Comparison of ENCODE assay signal across 17 cellular contexts in genomic region chr4:6681191-6681590, GRCh38. TPM values are rescaled to one million over a fixed set of nuclear protein-coding genes. Genes with fewer than 3 reads are reported as not detected.
DNase-seq lines count a peak whose midpoint lies in the region; ATAC-seq, FAIRE-seq and TF ChIP-seq lines count a peak whose summit lies in the region.
"Had no signal": no experiment of that assay in that cellular context is flagged by ENCODE, and none has a peak within 500 bp of the region (broad histone marks: within the 10 kb centered on the region; RNA-seq: fewer than 3 reads in every experiment).

No MANE protein-coding gene starts in this region.

- BruUV-seq in mammary epithelial cell (replicated peaks; lab: Mats Ljungman, UMichigan) (no TSS peak), endothelial cell of umbilical vein (replicated peaks; lab: Mats Ljungman, UMichigan) (no TSS peak)

- H4K20me1 ChIP-seq in mammary epithelial cell (ENCODE audit: insufficient read depth, low read length), result no peaks in the 10 kb centered on the region
- no peaks in the 10 kb centered on the region for H4K20me1 ChIP-seq in endothelial cell of umbilical vein (replicated peaks; ENCODE audit: control insufficient read depth, extremely low read depth, insufficient read depth, low read length)

- intact Hi-C loops in mammary epithelial cell (cut with micrococcal nuclease) (no loop called here), breast epithelium (cut with DNase I; ENCODE audit: low total_unique reads) (no loop called here), endothelial cell of umbilical vein (cut with micrococcal nuclease) (no loop called here), upper lobe of right lung (cut with DNase I) (no loop called here)

- dilution Hi-C loops in mammary epithelial cell (cut with HindIII; ENCODE audit: low sequenced_read_pairs), result no loop called here
- dilution Hi-C loops in endothelial cell of umbilical vein (cut with MboI; ENCODE audit: extremely low pct_ligation_motif_present, low sequenced_read_pairs), result no loop called here

- no peak overlapping the region for H3K4me2 ChIP-seq in mammary epithelial cell (ENCODE audit: insufficient read depth, low read depth, low read length)
- no peak overlapping the region for H3K4me2 ChIP-seq in endothelial cell of umbilical vein (ENCODE audit: insufficient read depth, low read length)

- FAIRE-seq in endothelial cell of umbilical vein (lab: Jason Lieb, UNC) (no peak), HTR-8/SVneo (lab: Jason Lieb, UNC) (no peak)
- FAIRE-seq: GM12892 had no signal

- WGBS in mammary epithelial cell (ENCODE audit: low coverage, missing lambda C conversion rate), result 87% methylated on average over 7 of the region's 9 CpGs

- in situ Hi-C loops in mammary epithelial cell (cut with MboI; ENCODE audit: low sequenced_read_pairs in 2 of 2), result no loop called here

- CTCF ChIA-PET in mammary epithelial cell (lab: Charles Lee; ENCODE audit: low non-redundant PET), result interaction anchor here (1.2 kb wide), 1 partner anchor 9 kb away, joined by 3 read pairs; no protein-coding TSS in a partner anchor
- CTCF ChIA-PET in endothelial cell of umbilical vein (lab: Charles Lee), result interaction anchor here (1.0 to 1.2 kb wide), 3 partner anchors 22 to 430 kb away, joined by 3 read pairs; partner anchors contain the start of gene MRFAP1

- H3K36me3 ChIP-seq in mammary epithelial cell (ENCODE audit: insufficient read depth, low read length) (no peaks in the 10 kb centered on the region), breast epithelium (no peaks in the 10 kb centered on the region), endothelial cell of umbilical vein (ENCODE audit: control insufficient read depth in 2 of 2, extremely low read depth in 1 of 2, insufficient read depth in 2 of 2, low read length in 2 of 2) (no peaks in the 10 kb centered on the region), upper lobe of right lung (peaks cover 3% of the 10 kb centered on the region)

- H3K27ac ChIP-seq in mammary epithelial cell (ENCODE audit: insufficient read depth, low read depth, low read length) (no peak overlapping the region), breast epithelium (no peak overlapping the region), endothelial cell of umbilical vein (ENCODE audit: insufficient read depth, low read depth, low read length) (no peak overlapping the region), upper lobe of right lung (no peak overlapping the region)
- H3K27ac ChIP-seq: parathyroid adenoma had no signal

- peaks cover 5% of the 10 kb centered on the region for H3K4me1 ChIP-seq in mammary epithelial cell (ENCODE audit: insufficient read depth, low read length)
- H3K4me1 ChIP-seq in breast epithelium, result peaks cover 0 to 10% of the 10 kb centered on the region in 2 donors
- no peaks in the 10 kb centered on the region for H3K4me1 ChIP-seq in endothelial cell of umbilical vein (ENCODE audit: control insufficient read depth, extremely low read depth, insufficient read depth, low read length)
- peaks cover 14% of the 10 kb centered on the region for H3K4me1 ChIP-seq in upper lobe of right lung
- H3K4me1 ChIP-seq: parathyroid adenoma had no signal

- ATAC-seq in upper lobe of right lung (peak; percentile 16), GM19395 (IDR thresholded peaks at IDR 0.05; ENCODE audit: unreplicated experiment) (no peak)

- H3K4me3 ChIP-seq in mammary epithelial cell (replicated peaks in 1 of 3; ENCODE audit: insufficient read depth in 1 of 3, low read depth in 2 of 3, low read length in 3 of 3), result no peak overlapping the region
- no peak overlapping the region for H3K4me3 ChIP-seq in breast epithelium
- no peak overlapping the region for H3K4me3 ChIP-seq in endothelial cell of umbilical vein (replicated peaks in 1 of 3; ENCODE audit: insufficient read depth in 1 of 3, low read depth in 1 of 3, low read length in 3 of 3)
- no peak overlapping the region for H3K4me3 ChIP-seq in upper lobe of right lung

- H3K79me2 ChIP-seq in mammary epithelial cell (ENCODE audit: insufficient read depth, low read length) (peaks cover 11% of the 10 kb centered on the region), endothelial cell of umbilical vein (ENCODE audit: control insufficient read depth, insufficient read depth, low read length) (peaks cover 8% of the 10 kb centered on the region)
- H3K79me2 ChIP-seq: parathyroid adenoma had no signal

- no peak overlapping the region for H2AFZ ChIP-seq in mammary epithelial cell (ENCODE audit: low read depth, low read length)
- no peak overlapping the region for H2AFZ ChIP-seq in endothelial cell of umbilical vein (ENCODE audit: low read depth, low read length)
- H2AFZ ChIP-seq: parathyroid adenoma had no signal

- H3K27me3 ChIP-seq in mammary epithelial cell (ENCODE audit: insufficient read depth, low read length) (no peaks in the 10 kb centered on the region), breast epithelium (no peaks in the 10 kb centered on the region), endothelial cell of umbilical vein (ENCODE audit: control insufficient read depth in 2 of 2, insufficient read depth in 2 of 2, low read length in 2 of 2) (no peaks in the 10 kb centered on the region), upper lobe of right lung (no peaks in the 10 kb centered on the region)

- TF ChIP-seq POLR2A in breast epithelium (IDR thresholded peaks at IDR 0.05), result no peak
- TF ChIP-seq POLR2A in endothelial cell of umbilical vein (IDR thresholded peaks at IDR 0.05; ENCODE audit: low read depth, low read length), result no peak

- POLR2A ChIA-PET in endothelial cell of umbilical vein (lab: Charles Lee), result no interaction called here

- H3K9me1 ChIP-seq in endothelial cell of umbilical vein (replicated peaks; ENCODE audit: control insufficient read depth, extremely low read depth, insufficient read depth, low read length), result no peaks in the 10 kb centered on the region

- TF ChIP-seq CTCF in mammary epithelial cell (conservative IDR thresholded peaks at IDR 0.05 in 1 of 2, IDR thresholded peaks at IDR 0.05 in 1 of 2; ENCODE audit: extremely low read depth in 1 of 2, insufficient read depth in 1 of 2, low read depth in 1 of 2, low read length in 2 of 2), result peak; percentile 38 to 50
- no peak for TF ChIP-seq CTCF in breast epithelium (IDR thresholded peaks at IDR 0.05)
- TF ChIP-seq CTCF in endothelial cell of umbilical vein (IDR thresholded peaks at IDR 0.05; ENCODE audit: extremely low read depth in 1 of 2, insufficient read depth in 1 of 2, low read depth in 1 of 2, low read length in 2 of 2), result peak; percentile 7
- no peak for TF ChIP-seq CTCF in upper lobe of right lung (IDR thresholded peaks at IDR 0.05)

- H3K9ac ChIP-seq in mammary epithelial cell (ENCODE audit: insufficient read depth, low read length) (no peak overlapping the region), endothelial cell of umbilical vein (replicated peaks; ENCODE audit: extremely low read depth, insufficient read depth, low read length) (no peak overlapping the region)
- H3K9ac ChIP-seq: parathyroid adenoma had no signal

- DNase-seq in mammary epithelial cell (no peak), breast epithelium (ENCODE audit: low spot score in 2 of 2) (no peak), NCI-H146 treated with DMSO at 0.1 percent for 48 hours (lab: John Stamatoyannopoulos, UW; ENCODE audit: unreplicated experiment) (peak; percentile 1), endothelial cell of umbilical vein (ENCODE audit: low read depth, low spot score) (no peak), upper lobe of right lung (no peak), HTR-8/SVneo (ENCODE audit: insufficient read length, low spot score) (no peak), NCI-H2227 treated with DMSO at 0.1 percent for 48 hours (lab: John Stamatoyannopoulos, UW) (no peak)
- DNase-seq: activated naive CD4-positive, alpha-beta T cell treated with anti-CD3 and anti-CD28 coated beads, Interleukin-2, amount 50 U/mL, for 16 hours; DMS153; IMR-90; NCI-H1436 treated with DMSO at 0.1 percent for 48 hours; NCI-H510A treated with DMSO at 0.1 percent for 48 hours had no signal

- no peaks in the 10 kb centered on the region for H3K9me3 ChIP-seq in mammary epithelial cell (replicated peaks; ENCODE audit: insufficient read depth, low read length)
- H3K9me3 ChIP-seq in breast epithelium, result no peaks in the 10 kb centered on the region
- no peaks in the 10 kb centered on the region for H3K9me3 ChIP-seq in endothelial cell of umbilical vein (replicated peaks; ENCODE audit: control insufficient read depth, insufficient read depth, low read length)
- H3K9me3 ChIP-seq in upper lobe of right lung, result no peaks in the 10 kb centered on the region

RNA-seq across cellular contexts. Expression of gene S100P, which starts 12.5 kb away (rescaled TPM):
- total RNA-seq in mammary epithelial cell, result under 1 TPM in 1 of 2 donors, not detected in 1; 0.17 TPM
- polyA plus RNA-seq in mammary epithelial cell, result 0.77 TPM
- not detected for polyA minus RNA-seq in mammary epithelial cell
- under 1 TPM in 2 of 3 donors, not detected in 1; 0.29 to 0.98 TPM for total RNA-seq in breast epithelium
- not detected in 2 replicates for total RNA-seq in endothelial cell of umbilical vein
- 0.06 TPM in 1 of 2 replicates, not detected in the other for polyA plus RNA-seq in endothelial cell of umbilical vein
- polyA plus RNA-seq in endothelial cell of umbilical vein (2011; cell fraction: cytosol; rRNA removed), result not detected in 2 replicates
- not detected in 2 replicates for polyA plus RNA-seq in endothelial cell of umbilical vein (2011; cell fraction: nucleus; rRNA removed)
- polyA plus RNA-seq in endothelial cell of umbilical vein (2012), result not detected in 2 replicates
- polyA minus RNA-seq in endothelial cell of umbilical vein, result not detected in 2 replicates
- 103 TPM for polyA minus RNA-seq in endothelial cell of umbilical vein (2011; cell fraction: cytosol; rRNA and poly(A)+ RNA removed)
- polyA minus RNA-seq in endothelial cell of umbilical vein (2011; cell fraction: nucleus; rRNA and poly(A)+ RNA removed), result 5.7 and 12.5 TPM in 2 replicates
- total RNA-seq in upper lobe of right lung, result 3.6 TPM
- total RNA-seq: endodermal cell, glomerular endothelial cell, IMR-90 had no signal
- polyA plus RNA-seq: IMR-90 had no signal

RNA-seq across cellular contexts. Expression of gene MRFAP1L1, which starts 28.5 kb away (rescaled TPM):
- total RNA-seq in mammary epithelial cell (10 to 100 TPM; 34.0 to 35.9 TPM), breast epithelium (10 to 100 TPM; 48.0 to 78.0 (median 70.1) TPM), endothelial cell of umbilical vein (42.0 and 43.8 TPM in 2 replicates), upper lobe of right lung (46.6 TPM)
- polyA plus RNA-seq in mammary epithelial cell (38.6 TPM), endothelial cell of umbilical vein (15.6 and 28.7 TPM in 2 replicates)
- polyA minus RNA-seq in mammary epithelial cell (12.8 TPM), endothelial cell of umbilical vein (20.0 and 28.4 TPM in 2 replicates)
- 43.9 and 48.2 TPM in 2 replicates for polyA plus RNA-seq in endothelial cell of umbilical vein (2011; cell fraction: cytosol; rRNA removed)
- polyA plus RNA-seq in endothelial cell of umbilical vein (2011; cell fraction: nucleus; rRNA removed), result 23.6 and 39.9 TPM in 2 replicates
- polyA plus RNA-seq in endothelial cell of umbilical vein (2012), result 38.8 and 53.4 TPM in 2 replicates
- 11.6 TPM for polyA minus RNA-seq in endothelial cell of umbilical vein (2011; cell fraction: cytosol; rRNA and poly(A)+ RNA removed)
- 7.8 and 8.8 TPM in 2 replicates for polyA minus RNA-seq in endothelial cell of umbilical vein (2011; cell fraction: nucleus; rRNA and poly(A)+ RNA removed)

RNA-seq across cellular contexts. Expression of gene BLOC1S4, which starts 34.8 kb away (rescaled TPM):
- total RNA-seq in mammary epithelial cell (10 to 100 TPM; 14.1 to 15.3 TPM), breast epithelium (10 to 100 TPM; 18.9 to 23.6 (median 19.8) TPM), endothelial cell of umbilical vein (12.7 and 13.1 TPM in 2 replicates), upper lobe of right lung (10.7 TPM)
- polyA plus RNA-seq in mammary epithelial cell (14.7 TPM), endothelial cell of umbilical vein (16.9 and 18.1 TPM in 2 replicates)
- polyA minus RNA-seq in mammary epithelial cell (0.26 TPM), endothelial cell of umbilical vein (4.8 and 5.5 TPM in 2 replicates)
- 11.0 and 12.2 TPM in 2 replicates for polyA plus RNA-seq in endothelial cell of umbilical vein (2011; cell fraction: cytosol; rRNA removed)
- 4.3 and 5.1 TPM in 2 replicates for polyA plus RNA-seq in endothelial cell of umbilical vein (2011; cell fraction: nucleus; rRNA removed)
- polyA plus RNA-seq in endothelial cell of umbilical vein (2012), result 8.4 and 8.8 TPM in 2 replicates
- 7.0 TPM for polyA minus RNA-seq in endothelial cell of umbilical vein (2011; cell fraction: cytosol; rRNA and poly(A)+ RNA removed)
- 1.3 and 2.5 TPM in 2 replicates for polyA minus RNA-seq in endothelial cell of umbilical vein (2011; cell fraction: nucleus; rRNA and poly(A)+ RNA removed)

RNA-seq across cellular contexts. Expression of gene MRFAP1, which starts 40.7 kb away (rescaled TPM):
- 100 to 1,000 TPM in 1 of 2 donors, 10 to 100 TPM in 1; 71.2 to 248 TPM for total RNA-seq in mammary epithelial cell
- 169 TPM for polyA plus RNA-seq in mammary epithelial cell
- 109 TPM for polyA minus RNA-seq in mammary epithelial cell
- total RNA-seq in breast epithelium, result 100 to 1,000 TPM; 119 to 172 (median 142) TPM
- 317 and 335 TPM in 2 replicates for total RNA-seq in endothelial cell of umbilical vein
- polyA plus RNA-seq in endothelial cell of umbilical vein, result 119 and 170 TPM in 2 replicates
- polyA plus RNA-seq in endothelial cell of umbilical vein (2011; cell fraction: cytosol; rRNA removed), result 199 and 217 TPM in 2 replicates
- polyA plus RNA-seq in endothelial cell of umbilical vein (2011; cell fraction: nucleus; rRNA removed), result 103 and 123 TPM in 2 replicates
- polyA plus RNA-seq in endothelial cell of umbilical vein (2012), result 279 and 381 TPM in 2 replicates
- polyA minus RNA-seq in endothelial cell of umbilical vein, result 63.8 and 69.3 TPM in 2 replicates
- 46.6 TPM for polyA minus RNA-seq in endothelial cell of umbilical vein (2011; cell fraction: cytosol; rRNA and poly(A)+ RNA removed)
- polyA minus RNA-seq in endothelial cell of umbilical vein (2011; cell fraction: nucleus; rRNA and poly(A)+ RNA removed), result 24.5 and 36.0 TPM in 2 replicates
- 235 TPM for total RNA-seq in upper lobe of right lung

Comparison
In these comparisons a context has a peak if more than half of its experiments do, and no peak if none do; other contexts are left out.
1. CTCF ChIP-seq: peak in mammary epithelial cell (2 of 2) and endothelial cell of umbilical vein (2 of 2); none in breast epithelium (0 of 3) and upper lobe of right lung (single experiment).